In the genomic region with DNA sequence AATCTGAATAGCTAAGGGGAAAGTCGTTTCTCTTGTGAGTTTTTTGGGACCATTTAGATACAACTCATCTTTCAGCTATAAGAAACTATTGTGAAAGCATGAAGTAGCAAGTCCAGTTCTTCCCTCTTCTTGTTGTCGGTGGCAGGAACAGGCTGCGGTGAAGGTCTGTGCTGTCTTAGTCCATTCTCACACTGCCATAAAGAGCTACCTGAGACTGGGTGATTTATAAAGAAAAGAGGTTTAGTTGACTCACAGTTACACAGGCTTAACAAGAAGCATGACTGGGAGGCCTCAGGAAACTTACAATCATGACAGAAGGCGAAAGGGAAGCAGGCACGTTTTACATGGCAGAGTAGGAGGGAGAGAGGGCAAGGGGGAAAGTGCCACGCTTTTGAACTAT, we compare ENCODE assay signal across 16 cellular contexts.
"Had no signal": no experiment of that assay in that cellular context is flagged by ENCODE, and none has a peak within 500 bp of the region (broad histone marks: within the 10 kb centered on the region; RNA-seq: fewer than 3 reads in every experiment).

No MANE protein-coding gene starts in this region.

- H3K4me1 Mint-ChIP-seq: nephron progenitor cell had no signal

- H3K4me3 Mint-ChIP-seq: brain, nephron progenitor cell, T-helper 17 cell had no signal

- H3K4me3 ChIP-seq: heart left ventricle, right lobe of liver, SK-N-MC, skin epidermis, upper lobe of right lung had no signal

- H3K27me3 Mint-ChIP-seq: T-helper 17 cell had no signal

- DNase-seq: activated CD8-positive, alpha-beta memory T cell treated with anti-CD3 and anti-CD28 coated beads, Interleukin-2, amount 50 U/mL, for 4 hours; activated naive CD4-positive, alpha-beta T cell treated with Interleukin-2 at 50 U/mL for 16 hours; aorta; heart left ventricle; nephron progenitor cell; nucleus accumbens; right lobe of liver; SHP77 treated with DMSO at 0.1 percent for 48 hours; stimulated activated CD4-positive, alpha-beta T cell treated with anti-CD3 and anti-CD28 coated beads, Interleukin-4, amount 100 ng/mL, for 1 hour; stimulated activated naive CD4-positive, alpha-beta T cell; SW 1271; T-helper 17 cell; upper lobe of right lung had no signal

- H3K36me3 Mint-ChIP-seq: brain had no signal

- H3K27ac Mint-ChIP-seq: brain, nephron progenitor cell, T-helper 17 cell had no signal

- ATAC-seq: heart left ventricle, right lobe of liver, T-helper 17 cell, upper lobe of right lung had no signal
